In the genomic region with DNA sequence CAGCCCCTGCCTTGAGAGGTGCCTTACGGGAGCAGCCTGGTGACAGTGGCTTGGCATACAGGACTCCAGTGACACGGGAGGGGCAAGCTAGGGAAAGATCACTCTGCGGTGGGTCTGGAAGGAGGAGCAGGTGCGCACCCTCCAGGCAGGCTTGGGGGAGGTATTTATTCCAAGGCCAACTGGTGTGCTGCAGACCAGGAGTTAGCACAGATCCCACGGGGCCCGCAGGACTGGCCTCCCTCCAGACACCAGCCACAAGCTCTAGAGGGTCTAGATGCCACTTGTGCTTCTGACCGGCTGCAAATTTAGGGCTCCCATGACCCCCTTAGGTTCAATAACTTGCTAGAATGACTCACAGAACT, we compare ENCODE assay signal across 1 cellular context.
TF ChIP-seq lines count a peak whose summit lies in the region.

No MANE protein-coding gene starts in this region.

TF ChIP-seq in K562, 482 proteins besides CTCF, POLR2A, EP300 and RAD21:
- TF ChIP-seq, protein P1, sequence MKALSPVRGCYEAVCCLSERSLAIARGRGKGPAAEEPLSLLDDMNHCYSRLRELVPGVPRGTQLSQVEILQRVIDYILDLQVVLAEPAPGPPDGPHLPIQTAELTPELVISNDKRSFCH (CRISPR knock-in tag; IDR thresholded peaks at IDR 0.05) = no peak
- TF ChIP-seq, protein P1 (tag; IDR thresholded peaks at IDR 0.05) = no peak
- TF ChIP-seq JUN (IDR thresholded peaks at IDR 0.05; ENCODE audit: borderline replicate concordance, low read depth, low read length) = no peak
- no peak for TF ChIP-seq JUN (CRISPR knock-in tag; IDR thresholded peaks at IDR 0.05; ENCODE audit: borderline replicate concordance)
- TF ChIP-seq ZZZ3 (IDR thresholded peaks at IDR 0.05) = no peak
- TF ChIP-seq BCOR (IDR thresholded peaks at IDR 0.05) = no peak
- no peak for TF ChIP-seq DEAF1 (CRISPR knock-in tag; IDR thresholded peaks at IDR 0.05)
- no peak for TF ChIP-seq MYBL2 (IDR thresholded peaks at IDR 0.05; ENCODE audit: low read depth)
- TF ChIP-seq MYBL2 (CRISPR knock-in tag; IDR thresholded peaks at IDR 0.05; ENCODE audit: borderline replicate concordance) = no peak
TF ChIP-seq in K562: peak in this region for 0.
